Comparison of ENCODE assay signal across 1 cellular context in the genomic region with DNA sequence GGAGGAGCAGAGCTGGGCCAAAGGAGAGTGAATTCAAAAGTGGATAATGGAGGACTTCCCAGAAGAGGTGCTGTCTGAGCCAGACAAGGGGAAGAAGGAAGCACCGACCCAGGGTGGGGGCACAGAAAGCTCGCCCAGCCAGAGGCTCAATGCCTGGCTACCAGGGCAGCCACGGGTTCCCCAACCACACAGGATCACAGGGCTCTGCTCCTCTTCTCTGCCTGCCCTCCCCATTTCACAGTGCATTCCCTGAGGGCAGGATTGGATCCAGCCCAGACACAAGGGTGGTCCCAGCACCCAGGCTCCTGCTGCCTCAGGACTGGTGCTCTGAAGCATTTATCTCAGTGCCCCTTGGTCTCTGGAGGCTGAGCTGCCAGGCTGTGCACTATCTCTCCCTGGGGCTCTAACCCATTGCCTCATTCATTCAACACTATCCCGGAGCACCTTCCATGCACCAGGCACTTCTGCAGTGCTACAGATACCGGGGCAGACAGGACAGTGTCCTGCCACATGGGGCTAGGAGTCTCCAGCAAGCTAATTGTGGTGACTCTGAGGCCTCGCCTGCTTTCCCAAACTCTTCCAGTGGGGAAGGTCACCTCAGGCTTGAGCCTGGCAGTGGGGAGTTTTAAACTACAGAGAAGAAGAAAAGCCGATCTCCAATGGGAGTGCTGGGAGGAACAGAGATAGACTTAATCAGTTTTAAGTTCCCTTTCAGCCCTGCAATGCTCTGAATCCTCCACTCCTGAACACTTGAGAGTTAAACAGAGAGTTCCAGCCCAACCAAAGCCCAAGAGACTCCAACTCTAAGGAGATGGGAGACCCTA.
TF ChIP-seq lines count a peak whose summit lies in the region.

No MANE protein-coding gene starts in this region.

TF ChIP-seq in SK-N-SH treated with all-trans-retinoic acid at 6 μM for 48 hours, 23 proteins besides CTCF, POLR2A, EP300 and RAD21 (continued from another document):
- TF ChIP-seq, protein P1, sequence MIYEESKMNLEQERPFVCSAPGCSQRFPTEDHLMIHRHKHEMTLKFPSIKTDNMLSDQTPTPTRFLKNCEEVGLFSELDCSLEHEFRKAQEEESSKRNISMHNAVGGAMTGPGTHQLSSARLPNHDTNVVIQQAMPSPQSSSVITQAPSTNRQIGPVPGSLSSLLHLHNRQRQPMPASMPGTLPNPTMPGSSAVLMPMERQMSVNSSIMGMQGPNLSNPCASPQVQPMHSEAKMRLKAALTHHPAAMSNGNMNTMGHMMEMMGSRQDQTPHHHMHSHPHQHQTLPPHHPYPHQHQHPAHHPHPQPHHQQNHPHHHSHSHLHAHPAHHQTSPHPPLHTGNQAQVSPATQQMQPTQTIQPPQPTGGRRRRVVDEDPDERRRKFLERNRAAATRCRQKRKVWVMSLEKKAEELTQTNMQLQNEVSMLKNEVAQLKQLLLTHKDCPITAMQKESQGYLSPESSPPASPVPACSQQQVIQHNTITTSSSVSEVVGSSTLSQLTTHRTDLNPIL (CRISPR knock-in tag; IDR thresholded peaks at IDR 0.05; ENCODE audit: low read depth): no peak
- TF ChIP-seq PPARA (CRISPR knock-in tag; IDR thresholded peaks at IDR 0.05; ENCODE audit: borderline replicate concordance) (no peak), SNAI2 (CRISPR knock-in tag; IDR thresholded peaks at IDR 0.05) (no peak), ZNF8 (CRISPR knock-in tag; IDR thresholded peaks at IDR 0.05) (no peak), BACH2 (CRISPR knock-in tag; IDR thresholded peaks at IDR 0.05; ENCODE audit: borderline replicate concordance) (no peak), ZFP30 (CRISPR knock-in tag; IDR thresholded peaks at IDR 0.05) (no peak), TCF4 (CRISPR knock-in tag; IDR thresholded peaks at IDR 0.05; ENCODE audit: borderline replicate concordance) (no peak)
- TF ChIP-seq, protein P2, sequence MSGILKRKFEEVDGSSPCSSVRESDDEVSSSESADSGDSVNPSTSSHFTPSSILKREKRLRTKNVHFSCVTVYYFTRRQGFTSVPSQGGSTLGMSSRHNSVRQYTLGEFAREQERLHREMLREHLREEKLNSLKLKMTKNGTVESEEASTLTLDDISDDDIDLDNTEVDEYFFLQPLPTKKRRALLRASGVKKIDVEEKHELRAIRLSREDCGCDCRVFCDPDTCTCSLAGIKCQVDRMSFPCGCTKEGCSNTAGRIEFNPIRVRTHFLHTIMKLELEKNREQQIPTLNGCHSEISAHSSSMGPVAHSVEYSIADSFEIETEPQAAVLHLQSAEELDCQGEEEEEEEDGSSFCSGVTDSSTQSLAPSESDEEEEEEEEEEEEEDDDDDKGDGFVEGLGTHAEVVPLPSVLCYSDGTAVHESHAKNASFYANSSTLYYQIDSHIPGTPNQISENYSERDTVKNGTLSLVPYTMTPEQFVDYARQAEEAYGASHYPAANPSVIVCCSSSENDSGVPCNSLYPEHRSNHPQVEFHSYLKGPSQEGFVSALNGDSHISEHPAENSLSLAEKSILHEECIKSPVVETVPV (CRISPR knock-in tag; IDR thresholded peaks at IDR 0.05): no peak
- TF ChIP-seq, protein P3, sequence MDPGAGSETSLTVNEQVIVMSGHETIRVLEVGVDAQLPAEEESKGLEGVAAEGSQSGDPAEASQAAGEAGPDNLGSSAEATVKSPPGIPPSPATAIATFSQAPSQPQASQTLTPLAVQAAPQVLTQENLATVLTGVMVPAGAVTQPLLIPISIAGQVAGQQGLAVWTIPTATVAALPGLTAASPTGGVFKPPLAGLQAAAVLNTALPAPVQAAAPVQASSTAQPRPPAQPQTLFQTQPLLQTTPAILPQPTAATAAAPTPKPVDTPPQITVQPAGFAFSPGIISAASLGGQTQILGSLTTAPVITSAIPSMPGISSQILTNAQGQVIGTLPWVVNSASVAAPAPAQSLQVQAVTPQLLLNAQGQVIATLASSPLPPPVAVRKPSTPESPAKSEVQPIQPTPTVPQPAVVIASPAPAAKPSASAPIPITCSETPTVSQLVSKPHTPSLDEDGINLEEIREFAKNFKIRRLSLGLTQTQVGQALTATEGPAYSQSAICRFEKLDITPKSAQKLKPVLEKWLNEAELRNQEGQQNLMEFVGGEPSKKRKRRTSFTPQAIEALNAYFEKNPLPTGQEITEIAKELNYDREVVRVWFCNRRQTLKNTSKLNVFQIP (CRISPR knock-in tag; IDR thresholded peaks at IDR 0.05; ENCODE audit: borderline replicate concordance, low read depth): no peak
